In the genomic region with DNA sequence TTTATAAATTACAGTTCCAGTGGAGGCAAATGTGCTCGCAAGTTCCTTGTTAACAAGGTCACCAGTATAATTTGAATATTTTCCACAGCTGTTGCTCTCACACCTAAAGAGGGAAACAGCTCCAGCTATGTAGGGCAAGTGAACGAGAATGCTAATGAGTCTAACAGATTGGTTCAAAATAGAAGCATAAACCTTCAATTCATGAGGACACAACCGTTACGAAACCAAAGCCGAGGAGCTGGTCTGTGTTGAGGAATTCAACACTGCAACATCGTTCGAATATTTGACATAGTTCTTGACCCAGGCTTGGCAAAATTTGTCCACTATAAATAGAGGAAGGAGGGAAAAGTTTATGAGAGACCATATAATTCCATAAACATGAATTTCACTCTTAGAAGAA, we compare ENCODE assay signal across 8 cellular contexts.
DNase-seq lines count a peak whose midpoint lies in the region; ATAC-seq and TF ChIP-seq lines count a peak whose summit lies in the region.

No MANE protein-coding gene starts in this region.

- TF ChIP-seq POLR2A in heart left ventricle (IDR thresholded peaks at IDR 0.05) (no peak), thyroid gland (IDR thresholded peaks at IDR 0.05) (no peak)

- H3K4me1 ChIP-seq in heart left ventricle, result peaks cover 0 to 20% (median 8%) of the 10 kb centered on the region in 12 donors
- no peaks in the 10 kb centered on the region for H3K4me1 ChIP-seq in thyroid gland

- DNase-seq in AG04450 (ENCODE audit: low read depth, low spot score) (peak; percentile 59), NAMALWA (ENCODE audit: low spot score) (peak; percentile 86), heart left ventricle (no peak), RKO (ENCODE audit: low spot score) (no peak), globus pallidus (ENCODE audit: low spot score) (no peak), thyroid gland (no peak), NCI-H524 treated with DMSO at 0.1 percent for 48 hours (lab: John Stamatoyannopoulos, UW) (no peak)

- no peak for TF ChIP-seq CTCF in AG04450 (IDR thresholded peaks at IDR 0.05; ENCODE audit: low read depth, low read length)
- no peak for TF ChIP-seq CTCF in heart left ventricle (IDR thresholded peaks at IDR 0.05)
- TF ChIP-seq CTCF in thyroid gland (IDR thresholded peaks at IDR 0.05), result no peak

- intact Hi-C loops in heart left ventricle (cut with DNase I) (loop anchor here in 1 of 10 donors (10.0 kb wide), 1 partner anchor 161 kb away; a partner anchor contains a TSS), thyroid gland (cut with DNase I) (no loop called here)

- ATAC-seq in GM21390 (IDR thresholded peaks at IDR 0.05; ENCODE audit: unreplicated experiment), result peak; percentile 45
- peak; percentile 76 to 94 (median 82) for ATAC-seq in heart left ventricle

- H3K36me3 ChIP-seq in heart left ventricle (no peaks in the 10 kb centered on the region), thyroid gland (no peaks in the 10 kb centered on the region)

- H3K9me3 ChIP-seq in AG04450 (ENCODE audit: control insufficient read depth, insufficient read depth, low read length) (no peaks in the 10 kb centered on the region; the same call in 1 of the 2 replicates), heart left ventricle (peaks cover 0 to 28% (median 8%) of the 10 kb centered on the region in 12 donors), thyroid gland (no peaks in the 10 kb centered on the region)

- POLR2A ChIA-PET in AG04450 (lab: Yijun Ruan, JAX), result interaction anchor here (0.6 to 1.3 kb wide), 4 partner anchors 8 to 162 kb away, joined by 3 to 5 read pairs (median 4); a partner anchor contains a TSS

- peak overlapping the region; percentile 40 for H3K27ac ChIP-seq in AG04450 (ENCODE audit: low read depth, low read length)
- peak overlapping the region in 10 of 12 donors; percentile 11 to 69 (median 24) for H3K27ac ChIP-seq in heart left ventricle
- H3K27ac ChIP-seq in thyroid gland, result no peak overlapping the region

- H3K27me3 ChIP-seq in AG04450 (ENCODE audit: control insufficient read depth, insufficient read depth, low read length) (no peaks in the 10 kb centered on the region), heart left ventricle (no peaks in the 10 kb centered on the region), thyroid gland (no peaks in the 10 kb centered on the region)

- CTCF ChIA-PET in AG04450 (lab: Charles Lee), result interaction anchor here (0.6 kb wide), 1 partner anchor 516 kb away, joined by 3 read pairs; no protein-coding TSS in a partner anchor

- H3K4me3 ChIP-seq in AG04450 (ENCODE audit: low read depth, low read length) (peak overlapping the region; percentile 3; the same call in 1 of the 2 replicates), heart left ventricle (peak overlapping the region in 1 of 12 donors; percentile 1), thyroid gland (replicated peaks in 1 of 3) (no peak overlapping the region)

- WGBS in heart left ventricle, 4 donors, result 13 to 17% (median 14%) methylated on average over 7 of the region's 7 CpGs
- WGBS in thyroid gland, 2 donors, result 75 to 76% methylated on average over 7 of the region's 7 CpGs

Comparison
In these comparisons a context has a peak if more than half of its experiments do, and no peak if none do; other contexts are left out.
1. DNase-seq: peak in AG04450 (single experiment) and NAMALWA (single experiment); none in heart left ventricle (0 of 5), RKO (single experiment), globus pallidus (single experiment), thyroid gland (0 of 2) and NCI-H524 treated with DMSO at 0.1 percent for 48 hours (single experiment).
2. H3K27ac ChIP-seq: peak in AG04450 (single experiment) and heart left ventricle (10 of 12); none in thyroid gland (0 of 3).